1 cellular context compared by ENCODE assay signal in the genomic region with DNA sequence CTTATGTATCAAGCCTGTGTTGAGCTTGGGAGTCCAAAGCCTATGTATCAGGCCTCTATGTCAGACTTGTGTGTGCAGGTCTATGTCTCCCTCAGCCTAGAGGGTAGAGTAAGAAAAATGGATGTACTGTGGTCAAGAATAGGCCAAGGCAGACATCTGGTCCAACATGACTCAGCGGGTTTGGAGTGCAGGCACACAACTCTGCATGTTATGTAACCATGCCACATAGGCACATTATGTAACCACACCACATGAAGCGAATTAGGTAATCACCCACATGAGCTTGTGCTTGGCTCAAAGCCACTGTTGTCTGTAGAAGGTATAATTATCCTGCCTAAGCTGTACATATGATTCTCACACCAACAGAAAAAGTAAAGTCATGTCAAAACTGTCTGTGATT.
TF ChIP-seq lines count a peak whose summit lies in the region.

No MANE protein-coding gene starts in this region.

TF ChIP-seq in HEK293, 187 proteins besides CTCF, POLR2A, EP300 and RAD21 (continued from another document):
- TF ChIP-seq, protein P1, sequence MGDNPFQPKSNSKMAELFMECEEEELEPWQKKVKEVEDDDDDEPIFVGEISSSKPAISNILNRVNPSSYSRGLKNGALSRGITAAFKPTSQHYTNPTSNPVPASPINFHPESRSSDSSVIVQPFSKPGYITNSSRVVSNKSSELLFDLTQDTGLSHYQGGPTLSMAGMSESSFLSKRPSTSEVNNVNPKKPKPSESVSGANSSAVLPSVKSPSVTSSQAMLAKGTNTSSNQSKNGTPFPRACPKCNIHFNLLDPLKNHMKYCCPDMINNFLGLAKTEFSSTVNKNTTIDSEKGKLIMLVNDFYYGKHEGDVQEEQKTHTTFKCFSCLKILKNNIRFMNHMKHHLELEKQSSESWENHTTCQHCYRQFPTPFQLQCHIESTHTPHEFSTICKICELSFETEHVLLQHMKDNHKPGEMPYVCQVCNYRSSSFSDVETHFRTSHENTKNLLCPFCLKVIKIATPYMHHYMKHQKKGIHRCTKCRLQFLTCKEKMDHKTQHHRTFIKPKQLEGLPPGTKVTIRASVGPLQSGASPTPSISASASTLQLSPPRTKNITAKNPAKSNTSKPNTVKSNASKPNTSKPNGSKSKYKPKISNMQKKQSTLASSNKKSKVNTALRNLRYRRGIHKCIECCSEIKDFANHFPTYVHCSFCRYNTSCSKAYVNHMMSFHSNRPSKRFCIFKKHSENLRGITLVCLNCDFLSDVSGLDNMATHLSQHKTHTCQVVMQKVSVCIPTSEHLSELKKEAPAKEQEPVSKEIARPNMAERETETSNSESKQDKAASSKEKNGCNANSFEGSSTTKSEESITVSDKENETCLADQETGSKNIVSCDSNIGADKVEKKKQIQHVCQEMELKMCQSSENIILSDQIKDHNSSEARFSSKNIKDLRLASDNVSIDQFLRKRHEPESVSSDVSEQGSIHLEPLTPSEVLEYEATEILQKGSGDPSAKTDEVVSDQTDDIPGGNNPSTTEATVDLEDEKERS (tag by site-specific recombination; IDR thresholded peaks at IDR 0.05), result 0 out of 2 replicates have a peak, but pooled peaks have one; percentile 27
- TF ChIP-seq ZNF223 (tag by site-specific recombination; IDR thresholded peaks at IDR 0.05) (no peak), ZNF629 (tag by site-specific recombination; IDR thresholded peaks at IDR 0.05) (no peak), SETDB1 (IDR thresholded peaks at IDR 0.05; ENCODE audit: insufficient read length, low read length) (peak; percentile 82)
